14 cellular contexts compared by ENCODE assay signal in genomic region chr15:33243869-33244268, GRCh38. TPM values are rescaled to one million over a fixed set of nuclear protein-coding genes. Genes with fewer than 3 reads are reported as not detected.
DNase-seq lines count a peak whose midpoint lies in the region; ATAC-seq, FAIRE-seq and TF ChIP-seq lines count a peak whose summit lies in the region.
"Had no signal": no experiment of that assay in that cellular context is flagged by ENCODE, and none has a peak within 500 bp of the region (broad histone marks: within the 10 kb centered on the region; RNA-seq: fewer than 3 reads in every experiment).

No MANE protein-coding gene starts in this region.

- no peak overlapping the region for H3K4me2 ChIP-seq in astrocyte (ENCODE audit: low read length)

- peak; percentile 58 for DNase-seq in DMS53 (lab: John Stamatoyannopoulos, UW)
- DNase-seq in M059J (ENCODE audit: low read depth) = peak; percentile 94
- DNase-seq in astrocyte (ENCODE audit: low read depth) = peak; percentile 52
- DNase-seq in kidney glomerular epithelial cell (lab: John Stamatoyannopoulos, UW) = peak; percentile 42
- no peak for DNase-seq in COR-L47 (lab: John Stamatoyannopoulos, UW)
- no peak for DNase-seq in HuH-7.5 (ENCODE audit: low spot score)
- DNase-seq in posterior cingulate gyrus = no peak
- DNase-seq: CD4-positive, CD25-positive, alpha-beta regulatory T cell; head of caudate nucleus; NCI-H2029; testis had no signal

- no peaks in the 10 kb centered on the region for H3K36me3 Mint-ChIP-seq in astrocyte (ENCODE audit: low read depth, unreplicated experiment)
- H3K36me3 Mint-ChIP-seq: CD4-positive, CD25-positive, alpha-beta regulatory T cell; WTC11 had no signal

- H3K4me3 ChIP-seq in astrocyte (ENCODE audit: insufficient read depth, low read depth, low read length) = no peak overlapping the region
- H3K4me3 ChIP-seq: GM12878, testis had no signal

- no peaks in the 10 kb centered on the region for H3K27me3 Mint-ChIP-seq in astrocyte (ENCODE audit: low read depth, unreplicated experiment)

- H3K9me3 ChIP-seq in astrocyte (ENCODE audit: insufficient read depth, low read depth, low read length) = no peaks in the 10 kb centered on the region
- H3K9me3 ChIP-seq: testis had no signal

- no peaks in the 10 kb centered on the region for H3K9me3 Mint-ChIP-seq in astrocyte (ENCODE audit: unreplicated experiment)
- H3K9me3 Mint-ChIP-seq: CD4-positive, CD25-positive, alpha-beta regulatory T cell; WTC11 had no signal

- H2AFZ ChIP-seq in astrocyte (ENCODE audit: low read depth, low read length) = no peak overlapping the region

- peaks cover 6% of the 10 kb centered on the region for H3K27me3 ChIP-seq in astrocyte (ENCODE audit: insufficient read depth, low read length)
- H3K27me3 ChIP-seq: testis had no signal

- TF ChIP-seq CTCF in astrocyte (IDR thresholded peaks at IDR 0.05; ENCODE audit: insufficient read depth, low read depth, low read length) = no peak

- peak overlapping the region; percentile 94 for H3K27ac Mint-ChIP-seq in astrocyte (ENCODE audit: unreplicated experiment)
- H3K27ac Mint-ChIP-seq: CD4-positive, CD25-positive, alpha-beta regulatory T cell; WTC11 had no signal

- no peak overlapping the region for H3K4me3 Mint-ChIP-seq in astrocyte (ENCODE audit: unreplicated experiment)
- H3K4me3 Mint-ChIP-seq: CD4-positive, CD25-positive, alpha-beta regulatory T cell; WTC11 had no signal

- no peaks in the 10 kb centered on the region for H3K79me2 ChIP-seq in astrocyte (ENCODE audit: insufficient read depth, low read length)

- peaks cover 34% of the 10 kb centered on the region for H3K4me1 ChIP-seq in astrocyte (ENCODE audit: insufficient read depth, low read length)
- H3K4me1 ChIP-seq: testis had no signal

- intact Hi-C loops in posterior cingulate gyrus (cut with DNase I) = no loop called here

- peaks cover 36% of the 10 kb centered on the region for H3K4me1 Mint-ChIP-seq in astrocyte (ENCODE audit: low read depth, unreplicated experiment)

- peak overlapping the region; percentile 89 for H3K27ac ChIP-seq in astrocyte (ENCODE audit: low read depth, low read length)
- H3K27ac ChIP-seq: testis had no signal

- no peaks in the 10 kb centered on the region for H3K36me3 ChIP-seq in astrocyte (ENCODE audit: insufficient read depth, low read length)

- peak; percentile 9 for FAIRE-seq in astrocyte (lab: Jason Lieb, UNC)
- FAIRE-seq: GM12878 had no signal

- no peaks in the 10 kb centered on the region for H4K20me1 ChIP-seq in astrocyte (ENCODE audit: insufficient read depth, low read length)

- no peak for ATAC-seq in HG03469 (IDR thresholded peaks at IDR 0.05; ENCODE audit: unreplicated experiment)
- ATAC-seq: GM12878, WTC11 had no signal

- H3K9ac ChIP-seq in astrocyte (ENCODE audit: low read length) = no peak overlapping the region

RNA-seq across cellular contexts. Expression of gene FMN1, which starts 49.4 kb away (rescaled TPM):
- total RNA-seq in M059J (2014; rRNA removed; shearing (Covaris generic)) = 5.3 and 7.7 TPM in 2 replicates
- total RNA-seq in astrocyte = 5.3 and 5.8 TPM in 2 replicates

Comparison
In these comparisons a context has a peak if more than half of its experiments do, and no peak if none do; other contexts are left out.
1. DNase-seq: peak in DMS53 (single experiment), M059J (single experiment), astrocyte (single experiment) and kidney glomerular epithelial cell (single experiment); none in COR-L47 (single experiment), HuH-7.5 (single experiment) and posterior cingulate gyrus (0 of 10).